ENCODE assay signal across 25 cellular contexts in the genomic region with DNA sequence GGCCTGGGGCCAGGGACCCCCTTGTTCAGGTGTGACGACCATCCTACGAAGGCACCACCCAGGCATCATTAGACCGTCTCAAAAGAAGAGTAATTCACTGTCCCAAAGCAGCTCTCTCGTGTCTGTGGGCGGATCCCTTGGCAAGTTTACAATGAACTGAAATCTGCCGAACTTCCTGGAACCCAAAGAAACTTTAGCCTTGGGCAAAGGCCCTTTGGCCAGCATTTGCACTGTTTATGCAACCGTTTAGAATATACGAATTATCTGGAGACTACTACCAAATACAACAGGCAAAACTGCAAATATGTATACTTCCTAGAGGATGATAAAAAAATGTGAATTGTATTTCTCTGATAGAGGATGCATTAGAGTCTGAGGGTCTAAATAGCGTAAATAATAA. TPM values are rescaled to one million over a fixed set of nuclear protein-coding genes. Genes with fewer than 3 reads are reported as not detected.
A peak's percentile ranks its signal among the peaks of the same experiment; 100 is the strongest.
DNase-seq lines count a peak whose midpoint lies in the region; ATAC-seq, FAIRE-seq and TF ChIP-seq lines count a peak whose summit lies in the region.
"Had no signal": no experiment of that assay in that cellular context is flagged by ENCODE, and none has a peak within 500 bp of the region (broad histone marks: within the 10 kb centered on the region; RNA-seq: fewer than 3 reads in every experiment).

No MANE protein-coding gene starts in this region.

- WGBS in ovary, 3 donors = 58 to 70% (median 63%) methylated on average over 9 of the region's 9 CpGs
- 67 to 73% methylated on average over 9 of the region's 9 CpGs for WGBS in GM23248 (ENCODE audit: low coverage in 1 of 2, low lambda C conversion rate in 2 of 2, missing lambda C conversion rate in 2 of 2), 2 experiments

- 0 out of 2 replicates have a peak overlapping the region, but pooled peaks have one; percentile 5 for H3K4me3 Mint-ChIP-seq in HFFc6
- H3K4me3 Mint-ChIP-seq in WTC11 = no peak overlapping the region
- H3K4me3 Mint-ChIP-seq: activated B cell treated with CpG ODN at 0.5 μM for 24 hours; activated CD4-positive, alpha-beta memory T cell treated with anti-CD3 and anti-CD28 coated beads for 36 hours had no signal

- H3K9me3 Mint-ChIP-seq in HFFc6 (no peaks in the 10 kb centered on the region), WTC11 (peaks cover 7% of the 10 kb centered on the region; the same call in 1 of the 2 replicates)
- H3K9me3 Mint-ChIP-seq: activated B cell treated with CpG ODN at 0.5 μM for 24 hours; activated CD4-positive, alpha-beta memory T cell treated with anti-CD3 and anti-CD28 coated beads for 36 hours; effector memory CD8-positive, alpha-beta T cell; mesothelial cell of epicardium had no signal

- FAIRE-seq in keratinocyte (lab: Jason Lieb, UNC) = no peak
- FAIRE-seq: colon had no signal

- H4K20me1 ChIP-seq in PC-3 (ENCODE audit: low read length) = peaks cover 27% of the 10 kb centered on the region
- no peaks in the 10 kb centered on the region for H4K20me1 ChIP-seq in keratinocyte (ENCODE audit: control insufficient read depth, extremely low read depth, insufficient read depth, low read length)
- no peaks in the 10 kb centered on the region; the same call in 1 of the 2 replicates for H4K20me1 ChIP-seq in GM23248 (ENCODE audit: insufficient read depth)

- dilution Hi-C loops in keratinocyte (cut with MboI; ENCODE audit: extremely low pct_ligation_motif_present, low sequenced_read_pairs) = no loop called here

- H3K9me3 ChIP-seq in PC-3 (ENCODE audit: low read length) (no peaks in the 10 kb centered on the region), keratinocyte (ENCODE audit: control insufficient read depth, low read depth, low read length) (no peaks in the 10 kb centered on the region), ovary (no peaks in the 10 kb centered on the region), GM23248 (ENCODE audit: low read depth) (no peaks in the 10 kb centered on the region)
- H3K9me3 ChIP-seq: gastrocnemius medialis, left lung, psoas muscle, upper lobe of right lung had no signal

- ATAC-seq in PC-3 (no peak), WTC11 (no peak)
- ATAC-seq: effector memory CD8-positive, alpha-beta T cell; esophagus mucosa; gastrocnemius medialis; left lung; psoas muscle; Right ventricle myocardium inferior; upper lobe of right lung had no signal

- CTCF ChIA-PET in PC-3 (lab: Charles Lee) = no interaction called here
- CTCF ChIA-PET in WTC11 (lab: Charles Lee) = no interaction called here

- H3K9me2 ChIP-seq in PC-3 (replicated peaks; ENCODE audit: low read length) (no peaks in the 10 kb centered on the region), GM23248 (ENCODE audit: insufficient read depth) (no peaks in the 10 kb centered on the region)

- peaks cover 39% of the 10 kb centered on the region for H3K4me1 Mint-ChIP-seq in HFFc6 (ENCODE audit: low read depth)
- peaks cover 25% of the 10 kb centered on the region for H3K4me1 Mint-ChIP-seq in WTC11

- H3K27ac Mint-ChIP-seq in HFFc6 (no peak overlapping the region), WTC11 (no peak overlapping the region)
- H3K27ac Mint-ChIP-seq: activated B cell treated with CpG ODN at 0.5 μM for 24 hours, mesothelial cell of epicardium had no signal

- H3K9me1 ChIP-seq in keratinocyte (ENCODE audit: control insufficient read depth, extremely low read depth, insufficient read depth, low read length) = no peaks in the 10 kb centered on the region

- no peak for TF ChIP-seq POLR2A in ovary (IDR thresholded peaks at IDR 0.05)

- H3K36me3 Mint-ChIP-seq in HFFc6 (ENCODE audit: low read depth) (peaks cover 15% of the 10 kb centered on the region), WTC11 (peaks cover 17% of the 10 kb centered on the region)

- no peak for DNase-seq in HFFc6
- peak; percentile 42 for DNase-seq in PC-3
- no peak for DNase-seq in keratinocyte (ENCODE audit: low read depth, low spot score)
- peak in 4 of 5 donors; percentile 19 to 58 (median 42) for DNase-seq in ovary
- DNase-seq in WTC11 (ENCODE audit: low spot score) = no peak
- DNase-seq in posterior cingulate gyrus = no peak
- DNase-seq in GM23248 = no peak
- DNase-seq in activated effector memory CD4-positive, alpha-beta T cell treated with anti-CD3 and anti-CD28 coated beads, Interleukin-2, amount 50 U/mL, for 16 hours = no peak
- DNase-seq: activated B cell treated with CpG ODN at 0.5 μM for 24 hours; activated CD4-positive, alpha-beta memory T cell treated with anti-CD3 and anti-CD28 coated beads for 36 hours; effector memory CD8-positive, alpha-beta T cell; gastrocnemius medialis; HCEC 1CT; left lung; NCI-H1417; NCI-H2081 treated with DMSO at 0.1 percent for 48 hours; NCI-H82; psoas muscle; stimulated activated CD8-positive, alpha-beta memory T cell treated with anti-CD3 and anti-CD28 coated beads, Interleukin-4, amount 100 ng/mL, for 48 hours; upper lobe of right lung had no signal

- in situ Hi-C loops in GM23248 (cut with MboI) = no loop called here

- H3K4me1 ChIP-seq in PC-3 (ENCODE audit: insufficient read depth, low read length) = peaks cover 38% of the 10 kb centered on the region
- H3K4me1 ChIP-seq in keratinocyte (ENCODE audit: control insufficient read depth, extremely low read depth, insufficient read depth, low read length) = peaks cover 13% of the 10 kb centered on the region
- peaks cover 11% of the 10 kb centered on the region for H3K4me1 ChIP-seq in ovary (ENCODE audit: insufficient read depth)
- peaks cover 5% of the 10 kb centered on the region; the same call in 1 of the 2 replicates for H3K4me1 ChIP-seq in GM23248 (ENCODE audit: insufficient read depth)

- H3K27ac ChIP-seq in PC-3 (ENCODE audit: low read length) (no peak overlapping the region), keratinocyte (ENCODE audit: control insufficient read depth, insufficient read depth, low read length) (no peak overlapping the region), ovary (no peak overlapping the region), GM23248 (no peak overlapping the region)
- H3K27ac ChIP-seq: hepatocyte, left lung, psoas muscle, upper lobe of right lung had no signal

- H3K9ac ChIP-seq in PC-3 (ENCODE audit: low read length) (no peak overlapping the region), keratinocyte (ENCODE audit: control insufficient read depth, extremely low read depth, insufficient read depth, low read length) (no peak overlapping the region), GM23248 (no peak overlapping the region)

- H3K4me2 ChIP-seq in PC-3 (ENCODE audit: low read length) (no peak overlapping the region), keratinocyte (ENCODE audit: control insufficient read depth, extremely low read depth, insufficient read depth, low read depth, low read length) (peak overlapping the region; percentile 12), GM23248 (ENCODE audit: unreplicated experiment) (no peak overlapping the region)

- H3K27me3 Mint-ChIP-seq in HFFc6 (ENCODE audit: insufficient read depth) = peaks cover 7% of the 10 kb centered on the region
- H3K27me3 Mint-ChIP-seq in WTC11 (ENCODE audit: low read depth) = no peaks in the 10 kb centered on the region
- H3K27me3 Mint-ChIP-seq: activated B cell treated with CpG ODN at 0.5 μM for 24 hours; activated CD4-positive, alpha-beta memory T cell treated with anti-CD3 and anti-CD28 coated beads for 36 hours; effector memory CD8-positive, alpha-beta T cell had no signal

- H2AFZ ChIP-seq in PC-3 (ENCODE audit: low read length) (no peak overlapping the region), keratinocyte (ENCODE audit: control insufficient read depth, low read length) (peak overlapping the region; percentile 50), GM23248 (no peak overlapping the region)

- H3K79me2 ChIP-seq in PC-3 (ENCODE audit: low read length) (peaks cover 35% of the 10 kb centered on the region), keratinocyte (ENCODE audit: control insufficient read depth, insufficient read depth, low read length) (peaks cover 31% of the 10 kb centered on the region), GM23248 (ENCODE audit: insufficient read depth) (peaks cover 31% of the 10 kb centered on the region)

- H3F3A ChIP-seq in PC-3 (ENCODE audit: low read length, unreplicated experiment) = no peaks in the 10 kb centered on the region
- no peaks in the 10 kb centered on the region for H3F3A ChIP-seq in GM23248 (ENCODE audit: insufficient read depth)

- intact Hi-C loops in PC-3 (cut with micrococcal nuclease) = no loop called here
- intact Hi-C loops in ovary (cut with DNase I) = no loop called here
- intact Hi-C loops in posterior cingulate gyrus (cut with DNase I) = no loop called here

- no TSS peak for BruUV-seq in PC-3 (replicated peaks; lab: Mats Ljungman, UMichigan)

- H3K36me3 ChIP-seq in PC-3 (ENCODE audit: low read depth, low read length) (peaks cover 10% of the 10 kb centered on the region; the same call in 1 of the 2 replicates), keratinocyte (ENCODE audit: control insufficient read depth in 2 of 2, extremely low read depth in 1 of 2, insufficient read depth in 2 of 2, low read length in 2 of 2) (no peaks in the 10 kb centered on the region), ovary (no peaks in the 10 kb centered on the region), GM23248 (ENCODE audit: low read depth) (no peaks in the 10 kb centered on the region)
- H3K36me3 ChIP-seq: left lung, upper lobe of right lung had no signal

- no peak for TF ChIP-seq EP300 in ovary (IDR thresholded peaks at IDR 0.05)

- POLR2A ChIA-PET in PC-3 (lab: Charles Lee; ENCODE audit: unreplicated experiment) = no interaction called here
- POLR2A ChIA-PET in WTC11 (lab: Charles Lee) = no interaction called here

- H3K4me3 ChIP-seq in PC-3 (ENCODE audit: low read length) = no peak overlapping the region
- no peak overlapping the region for H3K4me3 ChIP-seq in keratinocyte (ENCODE audit: control insufficient read depth in 2 of 3, extremely low read depth in 1 of 3, insufficient read depth in 2 of 3, low read depth in 1 of 3, low read length in 3 of 3)
- H3K4me3 ChIP-seq in ovary = no peak overlapping the region
- no peak overlapping the region for H3K4me3 ChIP-seq in GM23248
- H3K4me3 ChIP-seq: hepatocyte, left lung, upper lobe of right lung had no signal

- H3K27me3 ChIP-seq in PC-3 (ENCODE audit: low read length) (no peaks in the 10 kb centered on the region), keratinocyte (ENCODE audit: control insufficient read depth, extremely low read depth, insufficient read depth, low read length) (no peaks in the 10 kb centered on the region), ovary (no peaks in the 10 kb centered on the region), GM23248 (replicated peaks; ENCODE audit: insufficient read depth) (no peaks in the 10 kb centered on the region)
- H3K27me3 ChIP-seq: gastrocnemius medialis, hepatocyte, left lung, upper lobe of right lung had no signal

- no peak for TF ChIP-seq CTCF in HFFc6 (IDR thresholded peaks at IDR 0.05)
- TF ChIP-seq CTCF in PC-3 (conservative IDR thresholded peaks at IDR 0.05; ENCODE audit: low read depth, low read length) = no peak
- TF ChIP-seq CTCF in keratinocyte (optimal IDR thresholded peaks at IDR 0.05 in 1 of 3, IDR thresholded peaks at IDR 0.05 in 1 of 3, conservative IDR thresholded peaks at IDR 0.05 in 1 of 3; ENCODE audit: extremely low read depth in 1 of 3, insufficient read depth in 2 of 3, low read length in 3 of 3) = no peak
- no peak for TF ChIP-seq CTCF in ovary (IDR thresholded peaks at IDR 0.05)
- TF ChIP-seq CTCF in WTC11 (IDR thresholded peaks at IDR 0.05) = no peak

RNA-seq across cellular contexts. Expression of gene SOD1, which starts 1.4 kb away (rescaled TPM):
- 100 to 1,000 TPM; 236 to 290 (median 281) TPM for total RNA-seq in HFFc6 (2021; fragmentation: NEBNext Ultra II Directional; extraction: Animal tissue kit (Norgen Biotek cat#: 25700))
- total RNA-seq in PC-3 (2014; rRNA removed) = 398 and 409 TPM in 2 replicates
- 269 to 439 TPM (median 426 TPM) in 3 replicates for polyA plus RNA-seq in keratinocyte
- 174 TPM for polyA plus RNA-seq in keratinocyte (2011; ENCODE audit: low read depth)
- 403 and 418 TPM in 2 replicates for polyA plus RNA-seq in keratinocyte (2011; cell fraction: cytosol; rRNA removed)
- polyA plus RNA-seq in keratinocyte (2011; cell fraction: nucleus; rRNA removed) = 152 and 205 TPM in 2 replicates
- 162 and 322 TPM in 2 replicates for polyA plus RNA-seq in keratinocyte (2012; ENCODE audit: low replicate concordance)
- polyA minus RNA-seq in keratinocyte = 31.9 to 188 TPM (median 151 TPM) in 3 replicates
- 524 TPM for polyA minus RNA-seq in keratinocyte (2011; cell fraction: cytosol; rRNA and poly(A)+ RNA removed)
- polyA minus RNA-seq in keratinocyte (2011; cell fraction: nucleus; rRNA and poly(A)+ RNA removed) = 29.6 and 51.3 TPM in 2 replicates
- 100 to 1,000 TPM; 175 to 321 (median 236) TPM for total RNA-seq in ovary
- 100 to 1,000 TPM; 373 to 451 TPM for polyA plus RNA-seq in ovary
- total RNA-seq in WTC11 (2021) = 181 to 206 TPM (median 201 TPM) in 3 replicates
- 178 and 185 TPM in 2 replicates for total RNA-seq in GM23248 (2014; rRNA removed; shearing (Covaris generic))
- polyA plus RNA-seq in GM23248 (2016; fragmentation: Nextera tagmentation; extraction: Ambion mirVana) = 334 and 350 TPM in 2 replicates

Comparison
In these comparisons a context has a peak if more than half of its experiments do, and no peak if none do; other contexts are left out.
1. DNase-seq: peak in PC-3 (single experiment) and ovary (4 of 5); none in HFFc6 (single experiment), keratinocyte (single experiment), WTC11 (single experiment), posterior cingulate gyrus (0 of 10), GM23248 (single experiment) and activated effector memory CD4-positive, alpha-beta T cell treated with anti-CD3 and anti-CD28 coated beads, Interleukin-2, amount 50 U/mL, for 16 hours (single experiment).